In the genomic region with DNA sequence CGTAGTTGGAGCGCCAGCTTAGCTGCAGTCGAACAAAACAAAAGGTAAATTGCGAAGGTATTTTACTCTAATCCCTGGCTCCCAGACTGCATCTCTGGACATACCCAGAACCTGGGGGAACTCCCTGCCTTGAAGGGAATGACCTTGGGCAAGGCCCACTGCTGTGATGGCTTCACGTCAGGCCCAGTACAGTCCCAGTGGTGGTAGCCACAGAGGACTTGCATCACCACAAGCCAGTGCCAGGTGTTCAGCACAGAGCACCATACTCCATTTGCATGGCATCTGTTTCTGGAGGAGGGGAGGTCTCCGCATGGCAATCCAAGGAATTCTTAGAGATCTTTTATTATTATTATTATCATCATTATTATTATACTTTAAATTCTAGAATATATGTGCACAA, we compare ENCODE assay signal across 42 cellular contexts. TPM values are rescaled to one million over a fixed set of nuclear protein-coding genes. Genes with fewer than 3 reads are reported as not detected.
"Had no signal": no experiment of that assay in that cellular context is flagged by ENCODE, and none has a peak within 500 bp of the region (broad histone marks: within the 10 kb centered on the region; RNA-seq: fewer than 3 reads in every experiment).

No MANE protein-coding gene starts in this region.

- H3K27ac Mint-ChIP-seq: activated naive CD4-positive, alpha-beta T cell treated with anti-CD3 and anti-CD28 coated beads for 36 hours; activated naive CD4-positive, alpha-beta T cell treated with anti-CD3 and anti-CD28 coated beads, Interleukin-2, amount 10 ng/mL, durations not matched to agents 7 days and 5 days; activated naive CD4-positive, alpha-beta T cell treated with anti-CD3 and anti-CD28 coated beads, Interleukin-2, amount 50 U/mL, for 24 hours; activated naive CD4-positive, alpha-beta T cell treated with anti-CD3 and anti-CD28 coated beads, Interleukin-2, amount 50 U/mL, for 72 hours; activated naive CD8-positive, alpha-beta T cell; activated naive CD8-positive, alpha-beta T cell treated with anti-CD3 and anti-CD28 coated beads for 36 hours; activated naive CD8-positive, alpha-beta T cell treated with anti-CD3 and anti-CD28 coated beads, Interleukin-2, amount 10 ng/mL, durations not matched to agents 7 days and 5 days; activated naive CD8-positive, alpha-beta T cell treated with anti-CD3 and anti-CD28 coated beads, Interleukin-2, amount 50 U/mL, for 24 hours; activated T-cell treated with anti-CD3 and anti-CD28 coated beads, Interleukin-2, amount 50 U/mL, for 24 hours; activated T-cell treated with anti-CD3 and anti-CD28 coated beads, Interleukin-2, amount 50 U/mL, for 72 hours; activated T-helper 17 cell treated with anti-CD3 and anti-CD28 coated beads, Interleukin-2, amount 50 U/mL, for 72 hours; activated T-helper 2 cell treated with anti-CD3 and anti-CD28 coated beads, Interferon-gamma antibody, Interleukin-2, Interleukin-4, amounts not matched to agents 10 μg/mL and 5 μg/mL and 100 μg/mL, durations not matched to agents 14 hours and 24 hours and 36 hours; brain had no signal

- DNase-seq: activated effector memory CD4-positive, alpha-beta T cell treated with anti-CD3 and anti-CD28 coated beads, Interleukin-2, amount 50 U/mL, for 16 hours; activated effector memory CD4-positive, alpha-beta T cell treated with Interleukin-2 at 50 U/mL for 16 hours; activated gamma-delta T cell; activated gamma-delta T cell treated with Interleukin-2 at 50 U/mL for 16 hours; activated naive CD4-positive, alpha-beta T cell; activated naive CD4-positive, alpha-beta T cell treated with anti-CD3 and anti-CD28 coated beads for 36 hours; activated naive CD4-positive, alpha-beta T cell treated with anti-CD3 and anti-CD28 coated beads, Interleukin-2, amount 10 ng/mL, durations not matched to agents 7 days and 5 days; activated naive CD4-positive, alpha-beta T cell treated with anti-CD3 and anti-CD28 coated beads, Interleukin-2, amount 50 U/mL, for 16 hours; activated naive CD4-positive, alpha-beta T cell treated with Interleukin-2 at 50 U/mL for 16 hours; activated naive CD8-positive, alpha-beta T cell treated with anti-CD3 and anti-CD28 coated beads for 36 hours; activated naive CD8-positive, alpha-beta T cell treated with anti-CD3 and anti-CD28 coated beads, Interleukin-2, amount 10 ng/mL, durations not matched to agents 7 days and 5 days; activated naive CD8-positive, alpha-beta T cell treated with anti-CD3 and anti-CD28 coated beads, Interleukin-2, amount 50 U/mL, for 24 hours; activated T-cell treated with anti-CD3 and anti-CD28 coated beads for 4 hours; activated T-cell treated with anti-CD3 and anti-CD28 coated beads, Interleukin-2, amount 50 U/mL, for 1 hour; activated T-cell treated with anti-CD3 and anti-CD28 coated beads, Interleukin-2, amount 50 U/mL, for 24 hours; activated T-cell treated with anti-CD3 and anti-CD28 coated beads, Interleukin-2, amount 50 U/mL, for 4 hours; activated T-cell treated with anti-CD3 and anti-CD28 coated beads, Interleukin-2, amount 50 U/mL, for 48 hours; activated T-cell treated with anti-CD3 and anti-CD28 coated beads, Interleukin-2, amount 50 U/mL, for 72 hours; adrenal gland; amniotic stem cell; amygdala; anterior cingulate cortex; body of pancreas; brain microvascular endothelial cell; caudate nucleus; central memory CD4-positive, alpha-beta T cell; cerebellar nuclear complex had no signal

- H3K36me3 Mint-ChIP-seq: activated naive CD4-positive, alpha-beta T cell treated with anti-CD3 and anti-CD28 coated beads, Interleukin-2, amount 10 ng/mL, durations not matched to agents 7 days and 5 days; activated naive CD4-positive, alpha-beta T cell treated with anti-CD3 and anti-CD28 coated beads, Interleukin-2, amount 50 U/mL, for 24 hours; activated naive CD8-positive, alpha-beta T cell treated with anti-CD3 and anti-CD28 coated beads, Interleukin-2, amount 10 ng/mL, durations not matched to agents 7 days and 5 days; brain had no signal

- H3K4me3 Mint-ChIP-seq: activated naive CD4-positive, alpha-beta T cell treated with anti-CD3 and anti-CD28 coated beads for 36 hours; activated naive CD4-positive, alpha-beta T cell treated with anti-CD3 and anti-CD28 coated beads, Interleukin-2, amount 10 ng/mL, durations not matched to agents 7 days and 5 days; activated naive CD4-positive, alpha-beta T cell treated with anti-CD3 and anti-CD28 coated beads, Interleukin-2, amount 50 U/mL, for 24 hours; activated naive CD8-positive, alpha-beta T cell; activated naive CD8-positive, alpha-beta T cell treated with anti-CD3 and anti-CD28 coated beads for 36 hours; activated naive CD8-positive, alpha-beta T cell treated with anti-CD3 and anti-CD28 coated beads, Interleukin-2, amount 10 ng/mL, durations not matched to agents 7 days and 5 days; activated naive CD8-positive, alpha-beta T cell treated with anti-CD3 and anti-CD28 coated beads, Interleukin-2, amount 50 U/mL, for 24 hours; activated T-cell treated with anti-CD3 and anti-CD28 coated beads, Interleukin-2, amount 50 U/mL, for 24 hours; activated T-cell treated with anti-CD3 and anti-CD28 coated beads, Interleukin-2, amount 50 U/mL, for 4 hours; activated T-cell treated with anti-CD3 and anti-CD28 coated beads, Interleukin-2, amount 50 U/mL, for 72 hours; activated T-helper 17 cell treated with anti-CD3 and anti-CD28 coated beads, Interleukin-2, amount 50 U/mL, for 72 hours; brain; central memory CD8-positive, alpha-beta T cell had no signal

- H3K9me3 Mint-ChIP-seq: activated naive CD4-positive, alpha-beta T cell treated with anti-CD3 and anti-CD28 coated beads for 36 hours; activated naive CD4-positive, alpha-beta T cell treated with anti-CD3 and anti-CD28 coated beads, Interleukin-2, amount 10 ng/mL, durations not matched to agents 7 days and 5 days; activated naive CD4-positive, alpha-beta T cell treated with anti-CD3 and anti-CD28 coated beads, Interleukin-2, amount 50 U/mL, for 24 hours; activated naive CD8-positive, alpha-beta T cell treated with anti-CD3 and anti-CD28 coated beads, Interleukin-2, amount 50 U/mL, for 24 hours; activated T-cell treated with anti-CD3 and anti-CD28 coated beads, Interleukin-2, amount 50 U/mL, for 24 hours; activated T-cell treated with anti-CD3 and anti-CD28 coated beads, Interleukin-2, amount 50 U/mL, for 4 hours; activated T-helper 17 cell treated with anti-CD3 and anti-CD28 coated beads, Interleukin-2, amount 50 U/mL, for 72 hours had no signal

- H3K9me3 ChIP-seq: adrenal gland, ascending aorta, body of pancreas, breast epithelium had no signal

- H3K4me1 ChIP-seq: adrenal gland, ascending aorta, body of pancreas, breast epithelium had no signal

- H3K27me3 Mint-ChIP-seq: activated naive CD4-positive, alpha-beta T cell treated with anti-CD3 and anti-CD28 coated beads, Interleukin-2, amount 10 ng/mL, durations not matched to agents 7 days and 5 days; activated naive CD4-positive, alpha-beta T cell treated with anti-CD3 and anti-CD28 coated beads, Interleukin-2, amount 50 U/mL, for 24 hours; activated naive CD8-positive, alpha-beta T cell; activated naive CD8-positive, alpha-beta T cell treated with anti-CD3 and anti-CD28 coated beads for 36 hours; activated naive CD8-positive, alpha-beta T cell treated with anti-CD3 and anti-CD28 coated beads, Interleukin-2, amount 10 ng/mL, durations not matched to agents 7 days and 5 days; activated naive CD8-positive, alpha-beta T cell treated with anti-CD3 and anti-CD28 coated beads, Interleukin-2, amount 50 U/mL, for 24 hours; activated T-helper 17 cell treated with anti-CD3 and anti-CD28 coated beads, Interleukin-2, amount 50 U/mL, for 72 hours; brain had no signal

- H3K27me3 ChIP-seq: ascending aorta, body of pancreas, brain microvascular endothelial cell, breast epithelium, cardiac muscle cell had no signal

- H3K27ac ChIP-seq: adrenal gland, ascending aorta, body of pancreas, brain microvascular endothelial cell, breast epithelium, cardiac muscle cell had no signal

- H3K36me3 ChIP-seq: adrenal gland, ascending aorta, brain microvascular endothelial cell, breast epithelium, cardiac muscle cell had no signal

- H3K4me3 ChIP-seq: adrenal gland, ascending aorta, body of pancreas, breast epithelium, cardiac muscle cell had no signal

- H3K4me1 Mint-ChIP-seq: activated naive CD4-positive, alpha-beta T cell treated with anti-CD3 and anti-CD28 coated beads, Interleukin-2, amount 10 ng/mL, durations not matched to agents 7 days and 5 days; activated naive CD4-positive, alpha-beta T cell treated with anti-CD3 and anti-CD28 coated beads, Interleukin-2, amount 50 U/mL, for 24 hours; activated naive CD8-positive, alpha-beta T cell treated with anti-CD3 and anti-CD28 coated beads for 36 hours; activated naive CD8-positive, alpha-beta T cell treated with anti-CD3 and anti-CD28 coated beads, Interleukin-2, amount 10 ng/mL, durations not matched to agents 7 days and 5 days; activated naive CD8-positive, alpha-beta T cell treated with anti-CD3 and anti-CD28 coated beads, Interleukin-2, amount 50 U/mL, for 24 hours; activated T-helper 17 cell treated with anti-CD3 and anti-CD28 coated beads, Interleukin-2, amount 50 U/mL, for 72 hours; brain; central memory CD8-positive, alpha-beta T cell had no signal

- ATAC-seq: activated naive CD4-positive, alpha-beta T cell treated with anti-CD3 and anti-CD28 coated beads, Interleukin-2, amount 50 U/mL, for 72 hours; activated naive CD8-positive, alpha-beta T cell treated with anti-CD3 and anti-CD28 coated beads, Interleukin-2, amount 50 U/mL, for 24 hours; activated T-cell treated with anti-CD3 and anti-CD28 coated beads, Interleukin-2, amount 50 U/mL, for 4 hours; activated T-cell treated with anti-CD3 and anti-CD28 coated beads, Interleukin-2, amount 50 U/mL, for 72 hours; activated T-helper 17 cell treated with anti-CD3 and anti-CD28 coated beads, Interleukin-2, amount 50 U/mL, for 72 hours; body of pancreas had no signal

RNA-seq across cellular contexts. Expression of a gene that starts 5.6 kb away (rescaled TPM):
- total RNA-seq: activated naive CD4-positive, alpha-beta T cell treated with anti-CD3 and anti-CD28 coated beads for 36 hours; activated naive CD4-positive, alpha-beta T cell treated with anti-CD3 and anti-CD28 coated beads, Interleukin-2, amount 50 U/mL, for 72 hours; activated naive CD8-positive, alpha-beta T cell treated with anti-CD3 and anti-CD28 coated beads for 36 hours; activated naive CD8-positive, alpha-beta T cell treated with anti-CD3 and anti-CD28 coated beads, Interleukin-2, amount 10 ng/mL, durations not matched to agents 7 days and 5 days; activated T-cell treated with anti-CD3 and anti-CD28 coated beads, Interleukin-2, amount 50 U/mL, for 4 hours; activated T-cell treated with anti-CD3 and anti-CD28 coated beads, Interleukin-2, amount 50 U/mL, for 72 hours; activated T-helper 17 cell treated with anti-CD3 and anti-CD28 coated beads, Interleukin-2, amount 50 U/mL, for 72 hours; activated T-helper 2 cell treated with anti-CD3 and anti-CD28 coated beads, Interferon-gamma antibody, Interleukin-2, Interleukin-4, amounts not matched to agents 10 μg/mL and 5 μg/mL and 100 μg/mL, durations not matched to agents 14 hours and 24 hours and 36 hours; adrenal gland; aorta; ascending aorta; astrocyte; body of pancreas; breast epithelium; bronchial epithelial cell; cardiac muscle cell; cardiac septum; cerebellum had no signal

RNA-seq across cellular contexts. Expression of a gene that starts 51.8 kb away (rescaled TPM):
- total RNA-seq: activated naive CD4-positive, alpha-beta T cell treated with anti-CD3 and anti-CD28 coated beads for 36 hours; activated naive CD4-positive, alpha-beta T cell treated with anti-CD3 and anti-CD28 coated beads, Interleukin-2, amount 50 U/mL, for 72 hours; activated naive CD8-positive, alpha-beta T cell treated with anti-CD3 and anti-CD28 coated beads for 36 hours; activated naive CD8-positive, alpha-beta T cell treated with anti-CD3 and anti-CD28 coated beads, Interleukin-2, amount 10 ng/mL, durations not matched to agents 7 days and 5 days; activated T-cell treated with anti-CD3 and anti-CD28 coated beads, Interleukin-2, amount 50 U/mL, for 4 hours; activated T-cell treated with anti-CD3 and anti-CD28 coated beads, Interleukin-2, amount 50 U/mL, for 72 hours; activated T-helper 17 cell treated with anti-CD3 and anti-CD28 coated beads, Interleukin-2, amount 50 U/mL, for 72 hours; activated T-helper 2 cell treated with anti-CD3 and anti-CD28 coated beads, Interferon-gamma antibody, Interleukin-2, Interleukin-4, amounts not matched to agents 10 μg/mL and 5 μg/mL and 100 μg/mL, durations not matched to agents 14 hours and 24 hours and 36 hours; adrenal gland; aorta; ascending aorta; astrocyte; body of pancreas; breast epithelium; bronchial epithelial cell; cardiac muscle cell; cardiac septum; cerebellum had no signal
